Comparison of ENCODE assay signal across 15 cellular contexts in genomic region chr3:45944830-45945620, GRCh38. TPM values are rescaled to one million over a fixed set of nuclear protein-coding genes. Genes with fewer than 3 reads are reported as not detected.
A peak's percentile ranks its signal among the peaks of the same experiment; 100 is the strongest.
DNase-seq lines count a peak whose midpoint lies in the region; ATAC-seq, FAIRE-seq and TF ChIP-seq lines count a peak whose summit lies in the region.
"Had no signal": no experiment of that assay in that cellular context is flagged by ENCODE, and none has a peak within 500 bp of the region (broad histone marks: within the 10 kb centered on the region; RNA-seq: fewer than 3 reads in every experiment).

No MANE protein-coding gene starts in this region.

- H3K27ac ChIP-seq in naive thymus-derived CD4-positive, alpha-beta T cell (ENCODE audit: low read depth, low read length) = no peak overlapping the region
- no peak overlapping the region for H3K27ac ChIP-seq in H9 (ENCODE audit: insufficient read length, low read depth, low read length)
- H3K27ac ChIP-seq: epithelial cell of prostate, foreskin keratinocyte, PC-9 had no signal

- peak overlapping the region; percentile 76 for H3K4me3 Mint-ChIP-seq in activated naive CD8-positive, alpha-beta T cell treated with anti-CD3 and anti-CD28 coated beads, Interleukin-2, amount 10 ng/mL, durations not matched to agents 7 days and 5 days
- no peak overlapping the region for H3K4me3 Mint-ChIP-seq in activated naive CD8-positive, alpha-beta T cell treated with anti-CD3 and anti-CD28 coated beads for 36 hours
- H3K4me3 Mint-ChIP-seq in activated T-cell treated with anti-CD3 and anti-CD28 coated beads, Interleukin-2, amount 50 U/mL, for 72 hours = peak overlapping the region in 1 of 2 donors; percentile 73
- H3K4me3 Mint-ChIP-seq in naive thymus-derived CD4-positive, alpha-beta T cell = peak overlapping the region in 1 of 10 donors; percentile 82
- no peak overlapping the region for H3K4me3 Mint-ChIP-seq in H9
- H3K4me3 Mint-ChIP-seq: neural crest cell had no signal

- H3T11ph ChIP-seq in H9 (ENCODE audit: low read length) = no peak overlapping the region

- H2BK120ac ChIP-seq in H9 (ENCODE audit: low read depth, low read length, poor library complexity, severe bottlenecking) = no peak overlapping the region

- H3K27me3 ChIP-seq in naive thymus-derived CD4-positive, alpha-beta T cell (ENCODE audit: control insufficient read depth in 2 of 2, insufficient read depth in 2 of 2, low read length in 2 of 2) = no peaks in the 10 kb centered on the region
- H3K27me3 ChIP-seq in H9 (ENCODE audit: insufficient read depth, low read length) = no peaks in the 10 kb centered on the region
- H3K27me3 ChIP-seq: foreskin keratinocyte had no signal

- H3K79me1 ChIP-seq in H9 (ENCODE audit: insufficient read depth, low read depth, low read length, poor library complexity, severe bottlenecking) = no peaks in the 10 kb centered on the region

- no peaks in the 10 kb centered on the region for H4K20me1 ChIP-seq in H9 (ENCODE audit: control insufficient read depth, insufficient read depth, insufficient read length)

- no peak overlapping the region for H3K56ac ChIP-seq in H9 (ENCODE audit: insufficient read length, low read depth, low read length)

- H3K27me3 Mint-ChIP-seq in activated naive CD8-positive, alpha-beta T cell treated with anti-CD3 and anti-CD28 coated beads, Interleukin-2, amount 10 ng/mL, durations not matched to agents 7 days and 5 days = no peaks in the 10 kb centered on the region
- H3K27me3 Mint-ChIP-seq in activated naive CD8-positive, alpha-beta T cell treated with anti-CD3 and anti-CD28 coated beads for 36 hours = no peaks in the 10 kb centered on the region
- H3K27me3 Mint-ChIP-seq in activated T-cell treated with anti-CD3 and anti-CD28 coated beads, Interleukin-2, amount 50 U/mL, for 72 hours (ENCODE audit: low read depth) = peaks cover 31% of the 10 kb centered on the region
- H3K27me3 Mint-ChIP-seq in naive thymus-derived CD4-positive, alpha-beta T cell = no peaks in the 10 kb centered on the region
- no peaks in the 10 kb centered on the region for H3K27me3 Mint-ChIP-seq in H9 (ENCODE audit: low read depth)

- peak overlapping the region; percentile 10 for H3K4me3 ChIP-seq in naive thymus-derived CD4-positive, alpha-beta T cell (ENCODE audit: low read length)
- H3K4me3 ChIP-seq: PC-9 had no signal

- H3K9ac ChIP-seq in H9 (ENCODE audit: extremely low read depth, insufficient read length, low read length) = no peak overlapping the region

- no peak for FAIRE-seq in D721Med (lab: Jason Lieb, UNC)

- H3K18ac ChIP-seq in H9 (ENCODE audit: insufficient read length, low read depth, low read length) = no peak overlapping the region

- peaks cover 73% of the 10 kb centered on the region for H3K36me3 Mint-ChIP-seq in activated naive CD8-positive, alpha-beta T cell treated with anti-CD3 and anti-CD28 coated beads, Interleukin-2, amount 10 ng/mL, durations not matched to agents 7 days and 5 days
- peaks cover 63% of the 10 kb centered on the region for H3K36me3 Mint-ChIP-seq in activated naive CD8-positive, alpha-beta T cell treated with anti-CD3 and anti-CD28 coated beads for 36 hours
- peaks cover 41 to 45% of the 10 kb centered on the region in 2 donors for H3K36me3 Mint-ChIP-seq in activated T-cell treated with anti-CD3 and anti-CD28 coated beads, Interleukin-2, amount 50 U/mL, for 72 hours (ENCODE audit: insufficient read depth in 2 of 2)
- peaks cover 8 to 73% (median 36%) of the 10 kb centered on the region in 5 donors for H3K36me3 Mint-ChIP-seq in naive thymus-derived CD4-positive, alpha-beta T cell
- peaks cover 17 to 44% (median 37%) of the 10 kb centered on the region in 3 experiments; a peak in 6 of 7 replicates for H3K36me3 Mint-ChIP-seq in H9 (ENCODE audit: insufficient read depth in 1 of 3, low read depth in 3 of 3)

- no peaks in the 10 kb centered on the region for H3K79me2 ChIP-seq in H9 (ENCODE audit: insufficient read depth, low read length)

- no peak overlapping the region for H3K4ac ChIP-seq in H9 (ENCODE audit: low read depth, low read length)

- H3K14ac ChIP-seq in H9 (ENCODE audit: insufficient read depth, low read length) = no peak overlapping the region

- TF ChIP-seq CTCF in H9 (conservative IDR thresholded peaks at IDR 0.05) (no peak), D721Med (IDR thresholded peaks at IDR 0.05; ENCODE audit: insufficient read depth, missing control alignments) (no peak)

- H2BK15ac ChIP-seq in H9 (ENCODE audit: low read depth, low read length) = no peak overlapping the region

- no peak overlapping the region for H4K91ac ChIP-seq in H9 (ENCODE audit: insufficient read length, low read depth, low read length)

- peaks cover 0 to 53% (median 7%) of the 10 kb centered on the region in 3 experiments for H3K36me3 ChIP-seq in naive thymus-derived CD4-positive, alpha-beta T cell (ENCODE audit: control insufficient read depth in 2 of 3, insufficient read depth in 3 of 3, low read length in 3 of 3)

- H2AFZ ChIP-seq in H9 (ENCODE audit: low read length) = no peak overlapping the region
- H2AFZ ChIP-seq: PC-9 had no signal

- H2BK5ac ChIP-seq in H9 (ENCODE audit: insufficient read length, low read length) = no peak overlapping the region

- no CpG with 5 or more reads among the region's 5 CpGs for WGBS in H9 (ENCODE audit: extremely low coverage, insufficient read length, low lambda C conversion rate)

- CTCF ChIA-PET in naive thymus-derived CD4-positive, alpha-beta T cell (lab: Charles Lee) = interaction anchor here (0.5 to 19.0 kb wide), 3 partner anchors 15 to 136 kb away, joined by 3 to 336 read pairs (median 6); no protein-coding TSS in a partner anchor

- H2BK20ac ChIP-seq in H9 (ENCODE audit: low read depth, low read length, poor library complexity, severe bottlenecking) = no peak overlapping the region

- no peak for DNase-seq in activated naive CD8-positive, alpha-beta T cell treated with anti-CD3 and anti-CD28 coated beads, Interleukin-2, amount 10 ng/mL, durations not matched to agents 7 days and 5 days
- no peak for DNase-seq in activated naive CD8-positive, alpha-beta T cell treated with anti-CD3 and anti-CD28 coated beads for 36 hours
- no peak for DNase-seq in activated T-cell treated with anti-CD3 and anti-CD28 coated beads, Interleukin-2, amount 50 U/mL, for 72 hours
- no peak for DNase-seq in naive thymus-derived CD4-positive, alpha-beta T cell
- DNase-seq in H9 (no peak), D721Med (ENCODE audit: insufficient read length, low spot score) (no peak)
- DNase-seq: foreskin keratinocyte, mesenchymal stem cell, NCI-H774, PC-9 had no signal

- intact Hi-C loops in naive thymus-derived CD4-positive, alpha-beta T cell (cut with micrococcal nuclease) = no loop called here

- H2BK12ac ChIP-seq in H9 (ENCODE audit: insufficient read length, low read depth, low read length) = no peak overlapping the region

- no peaks in the 10 kb centered on the region for H3K9me3 ChIP-seq in naive thymus-derived CD4-positive, alpha-beta T cell (ENCODE audit: control insufficient read depth in 2 of 3, low read length in 3 of 3)
- H3K9me3 ChIP-seq in H9 (ENCODE audit: control insufficient read depth, low read depth, low read length) = no peaks in the 10 kb centered on the region

- no peaks in the 10 kb centered on the region for H3K23me2 ChIP-seq in H9 (ENCODE audit: insufficient read length, low read depth, low read length, poor library complexity, severe bottlenecking)

- POLR2A ChIA-PET in activated naive CD8-positive, alpha-beta T cell treated with anti-CD3 and anti-CD28 coated beads, Interleukin-2, amount 10 ng/mL, durations not matched to agents 7 days and 5 days (lab: Charles Lee) = no interaction called here
- POLR2A ChIA-PET in naive thymus-derived CD4-positive, alpha-beta T cell (lab: Charles Lee) = interaction anchor here (0.7 to 1.0 kb wide), 2 partner anchors 16 to 146 kb away, joined by 3 to 4 read pairs; no protein-coding TSS in a partner anchor

- peak overlapping the region; percentile 81 for H3K27ac Mint-ChIP-seq in activated naive CD8-positive, alpha-beta T cell treated with anti-CD3 and anti-CD28 coated beads, Interleukin-2, amount 10 ng/mL, durations not matched to agents 7 days and 5 days
- H3K27ac Mint-ChIP-seq in activated naive CD8-positive, alpha-beta T cell treated with anti-CD3 and anti-CD28 coated beads for 36 hours = no peak overlapping the region
- peak overlapping the region; percentile 49 for H3K27ac Mint-ChIP-seq in activated T-cell treated with anti-CD3 and anti-CD28 coated beads, Interleukin-2, amount 50 U/mL, for 72 hours
- peak overlapping the region in 2 of 9 donors; percentile 31 to 78 for H3K27ac Mint-ChIP-seq in naive thymus-derived CD4-positive, alpha-beta T cell
- H3K27ac Mint-ChIP-seq in H9 = no peak overlapping the region

- peaks cover 83% of the 10 kb centered on the region for H3K4me1 Mint-ChIP-seq in activated naive CD8-positive, alpha-beta T cell treated with anti-CD3 and anti-CD28 coated beads, Interleukin-2, amount 10 ng/mL, durations not matched to agents 7 days and 5 days
- peaks cover 61% of the 10 kb centered on the region for H3K4me1 Mint-ChIP-seq in activated naive CD8-positive, alpha-beta T cell treated with anti-CD3 and anti-CD28 coated beads for 36 hours
- peaks cover 90% of the 10 kb centered on the region for H3K4me1 Mint-ChIP-seq in activated T-cell treated with anti-CD3 and anti-CD28 coated beads, Interleukin-2, amount 50 U/mL, for 72 hours (ENCODE audit: low read depth)
- H3K4me1 Mint-ChIP-seq in naive thymus-derived CD4-positive, alpha-beta T cell = peaks cover 21 to 72% (median 35%) of the 10 kb centered on the region in 7 donors
- H3K4me1 Mint-ChIP-seq in H9 = peaks cover 6 to 9% of the 10 kb centered on the region in 2 experiments
- H3K4me1 Mint-ChIP-seq: neural crest cell had no signal

- no peak for ATAC-seq in activated naive CD8-positive, alpha-beta T cell treated with anti-CD3 and anti-CD28 coated beads, Interleukin-2, amount 10 ng/mL, durations not matched to agents 7 days and 5 days (ENCODE audit: low read depth)
- ATAC-seq in activated T-cell treated with anti-CD3 and anti-CD28 coated beads, Interleukin-2, amount 50 U/mL, for 72 hours (replicated peaks in 1 of 2) = no peak
- no peak for ATAC-seq in naive thymus-derived CD4-positive, alpha-beta T cell
- ATAC-seq in HG03139 (IDR thresholded peaks at IDR 0.05; ENCODE audit: unreplicated experiment) = no peak
- ATAC-seq: foreskin keratinocyte had no signal

- H4K8ac ChIP-seq in H9 (replicated peaks; ENCODE audit: insufficient read length, low read depth, low read length) = no peak overlapping the region

- no peak overlapping the region for H4K5ac ChIP-seq in H9 (ENCODE audit: insufficient read length, low read depth, low read length)

- no peak overlapping the region for H2AK5ac ChIP-seq in H9 (ENCODE audit: insufficient read length, low read length)

- no peaks in the 10 kb centered on the region for H3K9me3 Mint-ChIP-seq in activated naive CD8-positive, alpha-beta T cell treated with anti-CD3 and anti-CD28 coated beads, Interleukin-2, amount 10 ng/mL, durations not matched to agents 7 days and 5 days
- peaks cover 4% of the 10 kb centered on the region for H3K9me3 Mint-ChIP-seq in activated naive CD8-positive, alpha-beta T cell treated with anti-CD3 and anti-CD28 coated beads for 36 hours
- peaks cover 0 to 4% of the 10 kb centered on the region in 2 donors for H3K9me3 Mint-ChIP-seq in activated T-cell treated with anti-CD3 and anti-CD28 coated beads, Interleukin-2, amount 50 U/mL, for 72 hours
- peaks cover 0 to 10% (median 0%) of the 10 kb centered on the region in 11 donors for H3K9me3 Mint-ChIP-seq in naive thymus-derived CD4-positive, alpha-beta T cell
- no peaks in the 10 kb centered on the region for H3K9me3 Mint-ChIP-seq in H9
- H3K9me3 Mint-ChIP-seq: neural crest cell had no signal

- H3K23ac ChIP-seq in H9 (ENCODE audit: insufficient read length, low read depth, low read length) = no peak overlapping the region

- H3K4me1 ChIP-seq in naive thymus-derived CD4-positive, alpha-beta T cell (ENCODE audit: control insufficient read depth in 2 of 2, insufficient read depth in 2 of 2, low read length in 2 of 2) = peaks cover 18 to 83% of the 10 kb centered on the region in 2 donors
- no peaks in the 10 kb centered on the region for H3K4me1 ChIP-seq in H9 (ENCODE audit: insufficient read depth, low read length)
- H3K4me1 ChIP-seq: foreskin keratinocyte had no signal

- no peak overlapping the region for H3K4me2 ChIP-seq in H9 (ENCODE audit: insufficient read depth, insufficient read length, low read length)
- H3K4me2 ChIP-seq: PC-9 had no signal

RNA-seq across cellular contexts. Expression of gene CXCR6, which starts 1.8 kb away (rescaled TPM):
- 10 to 100 TPM; 12.4 to 13.5 TPM for total RNA-seq in activated naive CD8-positive, alpha-beta T cell treated with anti-CD3 and anti-CD28 coated beads, Interleukin-2, amount 10 ng/mL, durations not matched to agents 7 days and 5 days
- total RNA-seq in activated naive CD8-positive, alpha-beta T cell treated with anti-CD3 and anti-CD28 coated beads for 36 hours = under 1 TPM; 0.49 to 0.58 TPM
- total RNA-seq in activated T-cell treated with anti-CD3 and anti-CD28 coated beads, Interleukin-2, amount 50 U/mL, for 72 hours = 10 to 100 TPM in 1 of 2 donors, 1 to 10 TPM in 1; 2.0 to 13.1 TPM
- 10 to 100 TPM in 1 of 5 experiments, 1 to 10 TPM in 1, under 1 TPM in 2, not detected in 1; 0.19 to 33.7 (median 0.75) TPM for total RNA-seq in naive thymus-derived CD4-positive, alpha-beta T cell
- under 1 TPM; 0.12 to 0.18 TPM for polyA plus RNA-seq in naive thymus-derived CD4-positive, alpha-beta T cell
- total RNA-seq in H9 (2021) = not detected in 2 replicates
- total RNA-seq: foreskin keratinocyte, neural crest cell, temporal lobe had no signal
- polyA plus RNA-seq: foreskin keratinocyte had no signal

RNA-seq across cellular contexts. Expression of gene FYCO1, which starts 50.6 kb away (rescaled TPM):
- total RNA-seq in activated naive CD8-positive, alpha-beta T cell treated with anti-CD3 and anti-CD28 coated beads, Interleukin-2, amount 10 ng/mL, durations not matched to agents 7 days and 5 days = 10 to 100 TPM; 37.9 to 39.1 TPM
- 10 to 100 TPM in 1 of 2 experiments, 1 to 10 TPM in 1; 9.4 to 10.2 TPM for total RNA-seq in activated naive CD8-positive, alpha-beta T cell treated with anti-CD3 and anti-CD28 coated beads for 36 hours
- 10 to 100 TPM; 17.6 to 25.1 TPM for total RNA-seq in activated T-cell treated with anti-CD3 and anti-CD28 coated beads, Interleukin-2, amount 50 U/mL, for 72 hours
- 10 to 100 TPM; 20.0 to 27.5 (median 22.9) TPM for total RNA-seq in naive thymus-derived CD4-positive, alpha-beta T cell
- polyA plus RNA-seq in naive thymus-derived CD4-positive, alpha-beta T cell = 1 to 10 TPM in 1 of 2 donors, under 1 TPM in 1; 0.95 to 6.5 TPM
- total RNA-seq in H9 (2021) = 10.4 and 10.6 TPM in 2 replicates

RNA-seq across cellular contexts. Expression of gene CCR9, which starts 58.7 kb away (rescaled TPM):
- total RNA-seq in activated naive CD8-positive, alpha-beta T cell treated with anti-CD3 and anti-CD28 coated beads, Interleukin-2, amount 10 ng/mL, durations not matched to agents 7 days and 5 days = 10 to 100 TPM; 19.4 to 21.6 TPM
- not detected for total RNA-seq in activated naive CD8-positive, alpha-beta T cell treated with anti-CD3 and anti-CD28 coated beads for 36 hours
- total RNA-seq in activated T-cell treated with anti-CD3 and anti-CD28 coated beads, Interleukin-2, amount 50 U/mL, for 72 hours = under 1 TPM in 1 of 2 donors, not detected in 1; 0.14 TPM
- total RNA-seq in naive thymus-derived CD4-positive, alpha-beta T cell = under 1 TPM in 4 of 5 experiments, not detected in 1; 0.40 to 0.66 (median 0.56) TPM
- under 1 TPM; 0.31 to 0.45 TPM for polyA plus RNA-seq in naive thymus-derived CD4-positive, alpha-beta T cell
- not detected in 2 replicates for total RNA-seq in H9 (2021)
- total RNA-seq: foreskin keratinocyte, neural crest cell, PC-9, posterior vena cava, temporal lobe had no signal
- polyA plus RNA-seq: foreskin keratinocyte had no signal

Comparison
In these comparisons a context has a peak if more than half of its experiments do, and no peak if none do; other contexts are left out.
1. H3K27ac Mint-ChIP-seq: peak in activated naive CD8-positive, alpha-beta T cell treated with anti-CD3 and anti-CD28 coated beads, Interleukin-2, amount 10 ng/mL, durations not matched to agents 7 days and 5 days (single experiment) and activated T-cell treated with anti-CD3 and anti-CD28 coated beads, Interleukin-2, amount 50 U/mL, for 72 hours (single experiment); none in activated naive CD8-positive, alpha-beta T cell treated with anti-CD3 and anti-CD28 coated beads for 36 hours (single experiment) and H9 (0 of 3).
2. RNA of gene CCR9, which starts 58.7 kb away (total RNA-seq): 19.4 to 21.6 TPM in activated naive CD8-positive, alpha-beta T cell treated with anti-CD3 and anti-CD28 coated beads, Interleukin-2, amount 10 ng/mL, durations not matched to agents 7 days and 5 days; 0.40 to 0.66 TPM in naive thymus-derived CD4-positive, alpha-beta T cell, 0.14 TPM in activated T-cell treated with anti-CD3 and anti-CD28 coated beads, Interleukin-2, amount 50 U/mL, for 72 hours, not detected in activated naive CD8-positive, alpha-beta T cell treated with anti-CD3 and anti-CD28 coated beads for 36 hours and not detected in H9; every median in the first group is over 10 times any median in the second.